Comparison of ENCODE assay signal across 16 cellular contexts in genomic region chr2:66548422-66548821, GRCh38.
DNase-seq lines count a peak whose midpoint lies in the region; ATAC-seq and TF ChIP-seq lines count a peak whose summit lies in the region.
"Had no signal": no experiment of that assay in that cellular context is flagged by ENCODE, and none has a peak within 500 bp of the region (broad histone marks: within the 10 kb centered on the region; RNA-seq: fewer than 3 reads in every experiment).

No MANE protein-coding gene starts in this region.

- H3K9me3 ChIP-seq in cardiac muscle cell (ENCODE audit: low read depth) (no peaks in the 10 kb centered on the region), heart right ventricle (no peaks in the 10 kb centered on the region), muscle layer of colon (ENCODE audit: low read length) (no peaks in the 10 kb centered on the region), testis (no peaks in the 10 kb centered on the region), psoas muscle (no peaks in the 10 kb centered on the region)
- H3K9me3 ChIP-seq: A549, Peyer's patch, SJCRH30 had no signal

- no peak for TF ChIP-seq POLR2A in testis (IDR thresholded peaks at IDR 0.05)

- H3K4me1 ChIP-seq in cardiac muscle cell (ENCODE audit: low read depth) (peaks cover 20% of the 10 kb centered on the region), heart right ventricle (peaks cover 0 to 24% (median 6%) of the 10 kb centered on the region in 9 donors), muscle layer of colon (ENCODE audit: insufficient read depth, low read length) (peaks cover 63% of the 10 kb centered on the region), testis (no peaks in the 10 kb centered on the region), psoas muscle (no peaks in the 10 kb centered on the region)
- H3K4me1 ChIP-seq: A549, Peyer's patch, SJCRH30 had no signal

- intact Hi-C loops in heart right ventricle (cut with DNase I), result no loop called here
- intact Hi-C loops in testis (cut with DNase I; ENCODE audit: low total_unique reads), result no loop called here
- intact Hi-C loops in psoas muscle (cut with DNase I), result no loop called here

- WGBS in heart right ventricle, 2 donors, result 53 to 73% methylated on average over 3 of the region's 3 CpGs
- 68 to 75% methylated on average over 3 of the region's 3 CpGs for WGBS in testis, 2 donors
- 58 to 77% (median 61%) methylated on average over 3 of the region's 3 CpGs for WGBS in psoas muscle, 3 donors

- TF ChIP-seq CTCF in cardiac muscle cell (IDR thresholded peaks at IDR 0.05; ENCODE audit: low read depth, low read length), result no peak
- no peak for TF ChIP-seq CTCF in heart right ventricle (IDR thresholded peaks at IDR 0.05)
- no peak for TF ChIP-seq CTCF in testis (IDR thresholded peaks at IDR 0.05)
- no peak for TF ChIP-seq CTCF in psoas muscle (IDR thresholded peaks at IDR 0.05)

- no peak for ATAC-seq in heart right ventricle
- ATAC-seq in psoas muscle, result no peak
- ATAC-seq: A549 had no signal

- peak overlapping the region; percentile 62 for H3K27ac ChIP-seq in cardiac muscle cell
- no peak overlapping the region for H3K27ac ChIP-seq in heart right ventricle
- H3K27ac ChIP-seq in muscle layer of colon (ENCODE audit: low read depth, low read length), result peak overlapping the region; percentile 12
- no peak overlapping the region for H3K27ac ChIP-seq in testis
- H3K27ac ChIP-seq in psoas muscle, result no peak overlapping the region
- H3K27ac ChIP-seq: A549, HL-60, Peyer's patch, SJCRH30 had no signal

- H3K9ac ChIP-seq in muscle layer of colon (ENCODE audit: low read length), result no peak overlapping the region

- DNase-seq in cardiac muscle cell (ENCODE audit: low read depth in 1 of 2, low spot score in 1 of 2) (no peak), heart right ventricle (no peak), amniotic epithelial cell (ENCODE audit: low read depth) (peak; percentile 60), testis (no peak), psoas muscle (no peak), hippocampal formation (lab: John Stamatoyannopoulos, UW) (no peak)
- DNase-seq: KBM-7; MV-4-11; NCI-H1694 treated with DMSO at 0.1 percent for 48 hours; NCI-H510A treated with DMSO at 0.1 percent for 48 hours; NK-92 treated with Interleukin-12 subunit alpha and Interleukin-12 subunit beta, amount 100 ng/mL, for 24 hours; Peyer's patch; SJCRH30 had no signal

- no peak overlapping the region for H3K4me3 ChIP-seq in cardiac muscle cell
- no peak overlapping the region for H3K4me3 ChIP-seq in heart right ventricle
- no peak overlapping the region for H3K4me3 ChIP-seq in muscle layer of colon (ENCODE audit: low read depth in 1 of 2, low read length in 2 of 2)
- H3K4me3 ChIP-seq in testis, result no peak overlapping the region
- no peak overlapping the region for H3K4me3 ChIP-seq in psoas muscle
- H3K4me3 ChIP-seq: A549, Peyer's patch, SJCRH30 had no signal

- H3K27me3 ChIP-seq in cardiac muscle cell (no peaks in the 10 kb centered on the region), heart right ventricle (no peaks in the 10 kb centered on the region), muscle layer of colon (ENCODE audit: control insufficient read depth in 1 of 2, insufficient read depth in 2 of 2, low read length in 2 of 2) (no peaks in the 10 kb centered on the region), testis (no peaks in the 10 kb centered on the region), psoas muscle (ENCODE audit: insufficient read depth in 3 of 3, low read length in 2 of 3) (no peaks in the 10 kb centered on the region)
- H3K27me3 ChIP-seq: Peyer's patch, SJCRH30 had no signal

- peaks cover 30% of the 10 kb centered on the region for H3K36me3 ChIP-seq in cardiac muscle cell
- peaks cover 0 to 25% (median 7%) of the 10 kb centered on the region in 9 donors for H3K36me3 ChIP-seq in heart right ventricle
- peaks cover under 1% of the 10 kb centered on the region for H3K36me3 ChIP-seq in muscle layer of colon (ENCODE audit: insufficient read depth, low read length)
- H3K36me3 ChIP-seq in testis (ENCODE audit: low read depth, missing control alignments), result no peaks in the 10 kb centered on the region
- H3K36me3 ChIP-seq in psoas muscle (ENCODE audit: insufficient read depth in 1 of 2, low read depth in 1 of 2), result peaks cover 0 to 10% of the 10 kb centered on the region in 2 donors
- H3K36me3 ChIP-seq: Peyer's patch, SJCRH30 had no signal

Comparison
In these comparisons a context has a peak if more than half of its experiments do, and no peak if none do; other contexts are left out.
1. H3K27ac ChIP-seq: peak in cardiac muscle cell (single experiment) and muscle layer of colon (single experiment); none in heart right ventricle (0 of 10), testis (0 of 2) and psoas muscle (single experiment).